ENCODE assay signal across 13 cellular contexts in genomic region chr10:110268442-110268841, GRCh38. TPM values are rescaled to one million over a fixed set of nuclear protein-coding genes. Genes with fewer than 3 reads are reported as not detected.
DNase-seq lines count a peak whose midpoint lies in the region; ATAC-seq and TF ChIP-seq lines count a peak whose summit lies in the region.
"Had no signal": no experiment of that assay in that cellular context is flagged by ENCODE, and none has a peak within 500 bp of the region (broad histone marks: within the 10 kb centered on the region; RNA-seq: fewer than 3 reads in every experiment).

No MANE protein-coding gene starts in this region.

- no peaks in the 10 kb centered on the region for H3K9me3 Mint-ChIP-seq in naive thymus-derived CD4-positive, alpha-beta T cell
- H3K9me3 Mint-ChIP-seq in neural progenitor cell = no peaks in the 10 kb centered on the region
- no peaks in the 10 kb centered on the region for H3K9me3 Mint-ChIP-seq in stimulated activated memory B cell treated with anti-CD40 and anti-IgM and Interleukin-4, amounts not matched to agents 10 μg/mL and 1 μg/mL and 100 μg/mL, for 72 hours
- no peaks in the 10 kb centered on the region for H3K9me3 Mint-ChIP-seq in activated T-helper 2 cell treated with anti-CD3 and anti-CD28 coated beads, Interferon-gamma antibody, Interleukin-2, Interleukin-4, amounts not matched to agents 10 μg/mL and 5 μg/mL and 100 μg/mL, durations not matched to agents 14 hours and 24 hours and 36 hours
- H3K9me3 Mint-ChIP-seq: natural killer cell treated with Interleukin-12 subunit alpha and Interleukin-12 subunit beta and Interleukin-15 and Interleukin-18, amount 100 ng/mL, for 72 hours; stimulated activated naive CD8-positive, alpha-beta T cell treated with anti-CD3 and anti-CD28 coated beads, Interleukin-15, Interleukin-2, amounts not matched to agents 100 ng/mL and 50 ng/mL, for 24 hours had no signal

- no peaks in the 10 kb centered on the region for H3K9me3 ChIP-seq in naive thymus-derived CD4-positive, alpha-beta T cell (ENCODE audit: control insufficient read depth in 2 of 3, low read length in 3 of 3)
- no peaks in the 10 kb centered on the region for H3K9me3 ChIP-seq in neural progenitor cell (ENCODE audit: low read depth)
- no peaks in the 10 kb centered on the region for H3K9me3 ChIP-seq in esophagus squamous epithelium

- peaks cover 19 to 68% (median 47%) of the 10 kb centered on the region in 7 donors for H3K4me1 Mint-ChIP-seq in naive thymus-derived CD4-positive, alpha-beta T cell
- peaks cover 4% of the 10 kb centered on the region for H3K4me1 Mint-ChIP-seq in neural progenitor cell
- peaks cover 24% of the 10 kb centered on the region for H3K4me1 Mint-ChIP-seq in stimulated activated memory B cell treated with anti-CD40 and anti-IgM and Interleukin-4, amounts not matched to agents 10 μg/mL and 1 μg/mL and 100 μg/mL, for 72 hours
- peaks cover 14% of the 10 kb centered on the region for H3K4me1 Mint-ChIP-seq in activated T-helper 2 cell treated with anti-CD3 and anti-CD28 coated beads, Interferon-gamma antibody, Interleukin-2, Interleukin-4, amounts not matched to agents 10 μg/mL and 5 μg/mL and 100 μg/mL, durations not matched to agents 14 hours and 24 hours and 36 hours (ENCODE audit: low read depth)

- H3F3A ChIP-seq in neural progenitor cell (ENCODE audit: low read depth) = no peaks in the 10 kb centered on the region

- H4K20me1 ChIP-seq in neural progenitor cell (ENCODE audit: low read depth) = peaks cover 22% of the 10 kb centered on the region

- DNase-seq in DMS 273 (lab: John Stamatoyannopoulos, UW; ENCODE audit: unreplicated experiment) (peak; percentile 68), cerebellar cortex (ENCODE audit: low spot score) (peak; percentile 60), neural progenitor cell (ENCODE audit: low spot score) (no peak), esophagus squamous epithelium (lab: John Stamatoyannopoulos, UW) (no peak)
- DNase-seq in naive thymus-derived CD4-positive, alpha-beta T cell = no peak
- no peak for DNase-seq in activated T-helper 2 cell treated with anti-CD3 and anti-CD28 coated beads, Interferon-gamma antibody, Interleukin-2, Interleukin-4, amounts not matched to agents 10 μg/mL and 5 μg/mL and 100 μg/mL, durations not matched to agents 14 hours and 24 hours and 36 hours (ENCODE audit: low spot score)
- DNase-seq: NCI-H2029 treated with DMSO at 0.1 percent for 48 hours; stimulated activated CD4-positive, alpha-beta T cell treated with anti-CD3 and anti-CD28 coated beads, Interleukin-15, amount 100 ng/mL, for 24 hours had no signal

- intact Hi-C loops in naive thymus-derived CD4-positive, alpha-beta T cell (cut with micrococcal nuclease) = no loop called here
- intact Hi-C loops in esophagus squamous epithelium (cut with DNase I) = no loop called here
- intact Hi-C loops in activated T-helper 2 cell treated with anti-CD3 and anti-CD28 coated beads, Interferon-gamma antibody, Interleukin-2, Interleukin-4, amounts not matched to agents 10 μg/mL and 5 μg/mL and 100 μg/mL, durations not matched to agents 14 hours and 24 hours and 36 hours (cut with micrococcal nuclease) = no loop called here

- H3K4me3 Mint-ChIP-seq in naive thymus-derived CD4-positive, alpha-beta T cell = peak overlapping the region in 8 of 10 donors; percentile 43 to 87 (median 64)
- no peak overlapping the region for H3K4me3 Mint-ChIP-seq in neural progenitor cell
- no peak overlapping the region for H3K4me3 Mint-ChIP-seq in stimulated activated memory B cell treated with anti-CD40 and anti-IgM and Interleukin-4, amounts not matched to agents 10 μg/mL and 1 μg/mL and 100 μg/mL, for 72 hours
- H3K4me3 Mint-ChIP-seq in activated T-helper 2 cell treated with anti-CD3 and anti-CD28 coated beads, Interferon-gamma antibody, Interleukin-2, Interleukin-4, amounts not matched to agents 10 μg/mL and 5 μg/mL and 100 μg/mL, durations not matched to agents 14 hours and 24 hours and 36 hours (ENCODE audit: low read depth) = no peak overlapping the region

- POLR2A ChIA-PET in naive thymus-derived CD4-positive, alpha-beta T cell (lab: Charles Lee) = interaction anchor here (1.6 kb wide), 1 partner anchor 59 kb away, joined by 10 read pairs; no protein-coding TSS in a partner anchor

- peaks cover 0 to 8% (median 0%) of the 10 kb centered on the region in 5 donors for H3K36me3 Mint-ChIP-seq in naive thymus-derived CD4-positive, alpha-beta T cell
- H3K36me3 Mint-ChIP-seq in neural progenitor cell = peaks cover 2% of the 10 kb centered on the region
- H3K36me3 Mint-ChIP-seq in stimulated activated memory B cell treated with anti-CD40 and anti-IgM and Interleukin-4, amounts not matched to agents 10 μg/mL and 1 μg/mL and 100 μg/mL, for 72 hours = no peaks in the 10 kb centered on the region
- H3K36me3 Mint-ChIP-seq in activated T-helper 2 cell treated with anti-CD3 and anti-CD28 coated beads, Interferon-gamma antibody, Interleukin-2, Interleukin-4, amounts not matched to agents 10 μg/mL and 5 μg/mL and 100 μg/mL, durations not matched to agents 14 hours and 24 hours and 36 hours (ENCODE audit: low read depth) = no peaks in the 10 kb centered on the region
- H3K36me3 Mint-ChIP-seq: natural killer cell treated with Interleukin-12 subunit alpha and Interleukin-12 subunit beta and Interleukin-15 and Interleukin-18, amount 100 ng/mL, for 72 hours had no signal

- TF ChIP-seq CTCF in neural progenitor cell (IDR thresholded peaks at IDR 0.05) = no peak
- no peak for TF ChIP-seq CTCF in esophagus squamous epithelium (IDR thresholded peaks at IDR 0.05)

- no peak overlapping the region for H3K27ac ChIP-seq in naive thymus-derived CD4-positive, alpha-beta T cell (ENCODE audit: low read depth, low read length)
- H3K27ac ChIP-seq in neural progenitor cell = no peak overlapping the region
- no peak overlapping the region for H3K27ac ChIP-seq in esophagus squamous epithelium

- peaks cover 0 to 35% (median 0%) of the 10 kb centered on the region in 5 donors for H3K27me3 Mint-ChIP-seq in naive thymus-derived CD4-positive, alpha-beta T cell
- H3K27me3 Mint-ChIP-seq in neural progenitor cell (ENCODE audit: insufficient read depth, low read depth) = no peaks in the 10 kb centered on the region
- H3K27me3 Mint-ChIP-seq in stimulated activated memory B cell treated with anti-CD40 and anti-IgM and Interleukin-4, amounts not matched to agents 10 μg/mL and 1 μg/mL and 100 μg/mL, for 72 hours = no peaks in the 10 kb centered on the region
- peaks cover 64% of the 10 kb centered on the region for H3K27me3 Mint-ChIP-seq in activated T-helper 2 cell treated with anti-CD3 and anti-CD28 coated beads, Interferon-gamma antibody, Interleukin-2, Interleukin-4, amounts not matched to agents 10 μg/mL and 5 μg/mL and 100 μg/mL, durations not matched to agents 14 hours and 24 hours and 36 hours (ENCODE audit: low read depth)
- H3K27me3 Mint-ChIP-seq: stimulated activated naive CD8-positive, alpha-beta T cell treated with anti-CD3 and anti-CD28 coated beads, Interleukin-15, Interleukin-2, amounts not matched to agents 100 ng/mL and 50 ng/mL, for 24 hours had no signal

- peaks cover 0 to 12% of the 10 kb centered on the region in 2 donors for H3K4me1 ChIP-seq in naive thymus-derived CD4-positive, alpha-beta T cell (ENCODE audit: control insufficient read depth in 2 of 2, insufficient read depth in 2 of 2, low read length in 2 of 2)
- H3K4me1 ChIP-seq in neural progenitor cell (peaks cover 3% of the 10 kb centered on the region), esophagus squamous epithelium (peaks cover 0 to 29% (median 7%) of the 10 kb centered on the region in 3 donors)

- H3K79me2 ChIP-seq in neural progenitor cell (ENCODE audit: low read depth) = no peaks in the 10 kb centered on the region

- CTCF ChIA-PET in naive thymus-derived CD4-positive, alpha-beta T cell (lab: Charles Lee) = interaction anchor here (1.0 kb wide), 1 partner anchor 11 kb away, joined by 3 read pairs; no protein-coding TSS in a partner anchor

- no peaks in the 10 kb centered on the region for H3K36me3 ChIP-seq in naive thymus-derived CD4-positive, alpha-beta T cell (ENCODE audit: control insufficient read depth in 2 of 3, insufficient read depth in 3 of 3, low read length in 3 of 3)
- H3K36me3 ChIP-seq in neural progenitor cell (no peaks in the 10 kb centered on the region), esophagus squamous epithelium (no peaks in the 10 kb centered on the region)

- TF ChIP-seq POLR2A in esophagus squamous epithelium (IDR thresholded peaks at IDR 0.05) = no peak

- no peak overlapping the region for H3K4me2 ChIP-seq in neural progenitor cell

- H2AFZ ChIP-seq in neural progenitor cell (replicated peaks) = no peak overlapping the region

- H3K27ac Mint-ChIP-seq in naive thymus-derived CD4-positive, alpha-beta T cell = peak overlapping the region in 8 of 9 donors; percentile 57 to 91 (median 83)
- H3K27ac Mint-ChIP-seq in neural progenitor cell = no peak overlapping the region
- H3K27ac Mint-ChIP-seq in stimulated activated memory B cell treated with anti-CD40 and anti-IgM and Interleukin-4, amounts not matched to agents 10 μg/mL and 1 μg/mL and 100 μg/mL, for 72 hours = no peak overlapping the region
- H3K27ac Mint-ChIP-seq in activated T-helper 2 cell treated with anti-CD3 and anti-CD28 coated beads, Interferon-gamma antibody, Interleukin-2, Interleukin-4, amounts not matched to agents 10 μg/mL and 5 μg/mL and 100 μg/mL, durations not matched to agents 14 hours and 24 hours and 36 hours = no peak overlapping the region
- H3K27ac Mint-ChIP-seq: stimulated activated naive CD8-positive, alpha-beta T cell treated with anti-CD3 and anti-CD28 coated beads, Interleukin-15, Interleukin-2, amounts not matched to agents 100 ng/mL and 50 ng/mL, for 24 hours had no signal

- no peaks in the 10 kb centered on the region for H3K27me3 ChIP-seq in naive thymus-derived CD4-positive, alpha-beta T cell (ENCODE audit: control insufficient read depth in 2 of 2, insufficient read depth in 2 of 2, low read length in 2 of 2)
- H3K27me3 ChIP-seq in neural progenitor cell (no peaks in the 10 kb centered on the region), esophagus squamous epithelium (no peaks in the 10 kb centered on the region)

- H3K9ac ChIP-seq in neural progenitor cell = no peak overlapping the region

- no peak overlapping the region for H3K4me3 ChIP-seq in naive thymus-derived CD4-positive, alpha-beta T cell (ENCODE audit: low read length)
- H3K4me3 ChIP-seq in neural progenitor cell (no peak overlapping the region), esophagus squamous epithelium (no peak overlapping the region)

- peak; percentile 51 for ATAC-seq in GM21717 (IDR thresholded peaks at IDR 0.05; ENCODE audit: unreplicated experiment)
- ATAC-seq in naive thymus-derived CD4-positive, alpha-beta T cell = no peak
- no peak for ATAC-seq in stimulated activated memory B cell treated with anti-CD40 and anti-IgM and Interleukin-4, amounts not matched to agents 10 μg/mL and 1 μg/mL and 100 μg/mL, for 72 hours
- ATAC-seq: esophagus mucosa; natural killer cell treated with Interleukin-12 subunit alpha and Interleukin-12 subunit beta and Interleukin-15 and Interleukin-18, amount 100 ng/mL, for 72 hours had no signal

RNA-seq across cellular contexts. Expression of gene SMNDC1, which starts 36.3 kb away (rescaled TPM):
- total RNA-seq in naive thymus-derived CD4-positive, alpha-beta T cell = 10 to 100 TPM; 34.4 to 43.1 (median 40.1) TPM
- polyA plus RNA-seq in naive thymus-derived CD4-positive, alpha-beta T cell = 10 to 100 TPM; 16.1 to 20.1 TPM
- total RNA-seq in neural progenitor cell (ENCODE audit: low replicate concordance) = 11.7 and 18.1 TPM in 2 replicates
- 10 to 100 TPM in 2 of 4 donors, 1 to 10 TPM in 2; 9.5 to 13.9 (median 10.9) TPM for total RNA-seq in esophagus squamous epithelium
- total RNA-seq in activated T-helper 2 cell treated with anti-CD3 and anti-CD28 coated beads, Interferon-gamma antibody, Interleukin-2, Interleukin-4, amounts not matched to agents 10 μg/mL and 5 μg/mL and 100 μg/mL, durations not matched to agents 14 hours and 24 hours and 36 hours = 40.2 and 43.1 TPM in 2 replicates

Comparison
In these comparisons a context has a peak if more than half of its experiments do, and no peak if none do; other contexts are left out.
1. DNase-seq: peak in DMS 273 (single experiment) and cerebellar cortex (single experiment); none in naive thymus-derived CD4-positive, alpha-beta T cell (0 of 9), neural progenitor cell (single experiment), esophagus squamous epithelium (single experiment) and activated T-helper 2 cell treated with anti-CD3 and anti-CD28 coated beads, Interferon-gamma antibody, Interleukin-2, Interleukin-4, amounts not matched to agents 10 μg/mL and 5 μg/mL and 100 μg/mL, durations not matched to agents 14 hours and 24 hours and 36 hours (single experiment).
2. H3K27ac Mint-ChIP-seq: peak in naive thymus-derived CD4-positive, alpha-beta T cell (8 of 9); none in neural progenitor cell (single experiment), stimulated activated memory B cell treated with anti-CD40 and anti-IgM and Interleukin-4, amounts not matched to agents 10 μg/mL and 1 μg/mL and 100 μg/mL, for 72 hours (single experiment) and activated T-helper 2 cell treated with anti-CD3 and anti-CD28 coated beads, Interferon-gamma antibody, Interleukin-2, Interleukin-4, amounts not matched to agents 10 μg/mL and 5 μg/mL and 100 μg/mL, durations not matched to agents 14 hours and 24 hours and 36 hours (single experiment).
3. H3K4me3 Mint-ChIP-seq: peak in naive thymus-derived CD4-positive, alpha-beta T cell (8 of 10); none in neural progenitor cell (single experiment), stimulated activated memory B cell treated with anti-CD40 and anti-IgM and Interleukin-4, amounts not matched to agents 10 μg/mL and 1 μg/mL and 100 μg/mL, for 72 hours (single experiment) and activated T-helper 2 cell treated with anti-CD3 and anti-CD28 coated beads, Interferon-gamma antibody, Interleukin-2, Interleukin-4, amounts not matched to agents 10 μg/mL and 5 μg/mL and 100 μg/mL, durations not matched to agents 14 hours and 24 hours and 36 hours (single experiment).